In genomic region chr2:224151680-224152310, GRCh38 we compare ENCODE assay signal across 12 cellular contexts.
"Had no signal": no experiment of that assay in that cellular context is flagged by ENCODE, and none has a peak within 500 bp of the region (broad histone marks: within the 10 kb centered on the region; RNA-seq: fewer than 3 reads in every experiment).

No MANE protein-coding gene starts in this region.

- H3K4me1 ChIP-seq: psoas muscle had no signal

- ATAC-seq: activated CD4-positive, CD25-positive, alpha-beta regulatory T cell treated with anti-CD3 and anti-CD28 coated beads, Interleukin-2, amount 50 U/mL, for 24 hours; psoas muscle; sciatic nerve; stimulated activated naive CD8-positive, alpha-beta T cell treated with anti-CD3 and anti-CD28 coated beads, Interleukin-15, amount 100 ng/mL, for 72 hours had no signal

- FAIRE-seq: frontal cortex had no signal

- H3K9me3 ChIP-seq: psoas muscle had no signal

- H3K27ac ChIP-seq: psoas muscle had no signal

- H3K4me3 ChIP-seq: psoas muscle had no signal

- DNase-seq: activated naive CD4-positive, alpha-beta T cell treated with Interleukin-2 at 50 U/mL for 16 hours; activated T-cell treated with anti-CD3 and anti-CD28 coated beads for 4 hours; aorta; cerebellar nuclear complex; effector memory CD4-positive, alpha-beta T cell; immature natural killer cell; nephron progenitor cell; psoas muscle; stimulated activated naive CD8-positive, alpha-beta T cell treated with anti-CD3 and anti-CD28 coated beads, Interleukin-15, amount 100 ng/mL, for 72 hours had no signal
